In genomic region chr15:72200395-72201237, GRCh38 we compare ENCODE assay signal across 9 cellular contexts. TPM values are rescaled to one million over a fixed set of nuclear protein-coding genes. Genes with fewer than 3 reads are reported as not detected.
A peak's percentile ranks its signal among the peaks of the same experiment; 100 is the strongest.
DNase-seq lines count a peak whose midpoint lies in the region; ATAC-seq and TF ChIP-seq lines count a peak whose summit lies in the region.
"Had no signal": no experiment of that assay in that cellular context is flagged by ENCODE, and none has a peak within 500 bp of the region (broad histone marks: within the 10 kb centered on the region; RNA-seq: fewer than 3 reads in every experiment).

No MANE protein-coding gene starts in this region.

- RAD21 ChIA-PET in HCT116 (lab: Charles Lee; ENCODE audit: low non-redundant PET in 1 of 2, low total read pairs in 2 of 2, uncharacterized antibody in 2 of 2, unreplicated experiment in 2 of 2), result interaction anchor here in 1 of 2 experiments (0.8 kb wide), 1 partner anchor 85 kb away, joined by 6 read pairs; no protein-coding TSS in a partner anchor

- H3K4me1 ChIP-seq in BLaER1 (peaks cover 47% of the 10 kb centered on the region), HCT116 (ENCODE audit: control insufficient read depth in 1 of 2, insufficient read depth in 2 of 2, low read length in 2 of 2) (peaks cover 5 to 32% of the 10 kb centered on the region in 2 experiments; a peak in 3 of 4 replicates), adipocyte (ENCODE audit: control insufficient read depth, insufficient read depth, low read length) (peaks cover 44% of the 10 kb centered on the region), Karpas-422 (ENCODE audit: low read length) (no peaks in the 10 kb centered on the region)
- H3K4me1 ChIP-seq in naive thymus-derived CD4-positive, alpha-beta T cell (ENCODE audit: control insufficient read depth in 2 of 2, insufficient read depth in 2 of 2, low read length in 2 of 2), result no peaks in the 10 kb centered on the region

- peak overlapping the region; percentile 48 for H3K4me2 ChIP-seq in BLaER1
- H3K4me2 ChIP-seq in HCT116 (ENCODE audit: low read length), result no peak overlapping the region
- H3K4me2 ChIP-seq in Karpas-422 (ENCODE audit: low read depth, low read length, poor library complexity, severe bottlenecking), result no peak overlapping the region

- peaks cover 33% of the 10 kb centered on the region for H3K79me2 ChIP-seq in HCT116 (ENCODE audit: insufficient read depth, low read length)
- H3K79me2 ChIP-seq in Karpas-422 (ENCODE audit: low read length), result no peaks in the 10 kb centered on the region

- H4K20me1 ChIP-seq in BLaER1 (peaks cover 90% of the 10 kb centered on the region), HCT116 (ENCODE audit: insufficient read depth) (peaks cover 24% of the 10 kb centered on the region; the same call in 1 of the 2 replicates), Karpas-422 (ENCODE audit: insufficient read depth, low read depth, low read length) (peaks cover 55% of the 10 kb centered on the region)

- peak overlapping the region in 8 of 9 donors; percentile 9 to 87 (median 56) for H3K27ac Mint-ChIP-seq in naive thymus-derived CD4-positive, alpha-beta T cell

- POLR2A ChIA-PET in HCT116 (lab: Charles Lee), result interaction anchor here (1.2 to 1.7 kb wide), 3 partner anchors 27 to 38 kb away, joined by 4 to 7 read pairs (median 4); partner anchors contain the start of gene PKM
- POLR2A ChIA-PET in naive thymus-derived CD4-positive, alpha-beta T cell (lab: Charles Lee), result interaction anchor here (0.8 to 2.4 kb wide), 2 partner anchors 19 to 27 kb away, joined by 3 to 11 read pairs; no protein-coding TSS in a partner anchor

- no peak overlapping the region for H2AFZ ChIP-seq in HCT116 (ENCODE audit: low read depth, low read length, poor library complexity, severe bottlenecking)
- H2AFZ ChIP-seq in Karpas-422 (ENCODE audit: low read length), result no peak overlapping the region

- no peak for TF ChIP-seq RAD21 in HCT116 (IDR thresholded peaks at IDR 0.05; ENCODE audit: low read depth)

- no TSS peak for BruUV-seq in HCT116 (replicated peaks; lab: Mats Ljungman, UMichigan)

- no peak overlapping the region for H3K4me3 Mint-ChIP-seq in naive thymus-derived CD4-positive, alpha-beta T cell

- no peak for DNase-seq in HCT116 (ENCODE audit: low read depth, low spot score)
- DNase-seq in adipocyte (ENCODE audit: low read depth), result no peak
- no peak for DNase-seq in naive thymus-derived CD4-positive, alpha-beta T cell
- no peak for DNase-seq in stimulated activated CD4-positive, alpha-beta T cell treated with anti-CD3 and anti-CD28 coated beads, Interleukin-4, amount 100 ng/mL, for 24 hours
- DNase-seq in NOMO-1 (lab: John Stamatoyannopoulos, UW; ENCODE audit: unreplicated experiment in 2 of 2), result no peak
- DNase-seq in Karpas-422, result no peak

- peaks cover 13 to 20% (median 17%) of the 10 kb centered on the region in 5 donors for H3K27me3 Mint-ChIP-seq in naive thymus-derived CD4-positive, alpha-beta T cell

- peaks cover 79% of the 10 kb centered on the region for H3K36me3 ChIP-seq in BLaER1
- H3K36me3 ChIP-seq in HCT116 (ENCODE audit: control insufficient read depth in 1 of 2, insufficient read depth in 2 of 2, low read length in 2 of 2), result peaks cover 51 to 63% of the 10 kb centered on the region in 2 experiments; a peak in 3 of 4 replicates
- peaks cover 75% of the 10 kb centered on the region for H3K36me3 ChIP-seq in adipocyte (ENCODE audit: control insufficient read depth, insufficient read depth, low read length, severe bottlenecking)
- H3K36me3 ChIP-seq in naive thymus-derived CD4-positive, alpha-beta T cell (ENCODE audit: control insufficient read depth in 2 of 3, insufficient read depth in 3 of 3, low read length in 3 of 3), result peaks cover 6 to 75% (median 23%) of the 10 kb centered on the region in 3 experiments
- peaks cover 68% of the 10 kb centered on the region for H3K36me3 ChIP-seq in Karpas-422 (ENCODE audit: insufficient read depth, low read length)

- H3K9me3 Mint-ChIP-seq in naive thymus-derived CD4-positive, alpha-beta T cell, result no peaks in the 10 kb centered on the region

- peaks cover 4 to 31% (median 8%) of the 10 kb centered on the region in 7 donors for H3K4me1 Mint-ChIP-seq in naive thymus-derived CD4-positive, alpha-beta T cell

- H3K9ac ChIP-seq in BLaER1, result peak overlapping the region; percentile 17; the same call in 1 of the 2 replicates
- H3K9ac ChIP-seq in HCT116 (ENCODE audit: low read length), result no peak overlapping the region
- peak overlapping the region; percentile 19 for H3K9ac ChIP-seq in adipocyte (ENCODE audit: low read length)
- H3K9ac ChIP-seq in Karpas-422 (ENCODE audit: low read length), result no peak overlapping the region

- H3K4me3 ChIP-seq in BLaER1 (no peak overlapping the region), HCT116 (replicated peaks in 1 of 2; ENCODE audit: low read depth in 1 of 2, low read length in 2 of 2) (no peak overlapping the region), adipocyte (ENCODE audit: low read length) (no peak overlapping the region), Karpas-422 (ENCODE audit: low read length) (no peak overlapping the region)
- H3K4me3 ChIP-seq in naive thymus-derived CD4-positive, alpha-beta T cell (ENCODE audit: low read length), result no peak overlapping the region
- H3K4me3 ChIP-seq: skin epidermis had no signal

- H3K9me2 ChIP-seq in HCT116 (ENCODE audit: insufficient read depth) (no peaks in the 10 kb centered on the region), Karpas-422 (replicated peaks; ENCODE audit: insufficient read depth, low read length) (no peaks in the 10 kb centered on the region)

- peaks cover 11 to 40% (median 18%) of the 10 kb centered on the region in 5 donors for H3K36me3 Mint-ChIP-seq in naive thymus-derived CD4-positive, alpha-beta T cell

- H3K27me3 ChIP-seq in BLaER1, result peaks cover 36% of the 10 kb centered on the region
- H3K27me3 ChIP-seq in HCT116 (ENCODE audit: insufficient read depth, low read length), result no peaks in the 10 kb centered on the region
- H3K27me3 ChIP-seq in adipocyte (replicated peaks; ENCODE audit: control insufficient read depth, insufficient read depth, low read length), result no peaks in the 10 kb centered on the region
- H3K27me3 ChIP-seq in naive thymus-derived CD4-positive, alpha-beta T cell (ENCODE audit: control insufficient read depth in 2 of 2, insufficient read depth in 2 of 2, low read length in 2 of 2), result no peaks in the 10 kb centered on the region
- H3K27me3 ChIP-seq in Karpas-422 (ENCODE audit: low read length), result no peaks in the 10 kb centered on the region

- ATAC-seq in HCT116, result no peak
- no peak for ATAC-seq in naive thymus-derived CD4-positive, alpha-beta T cell
- ATAC-seq in GM21528 (IDR thresholded peaks at IDR 0.05; ENCODE audit: low FRiP score, unreplicated experiment), result no peak

- no peaks in the 10 kb centered on the region for H3K9me3 ChIP-seq in BLaER1
- no peaks in the 10 kb centered on the region for H3K9me3 ChIP-seq in HCT116 (ENCODE audit: control insufficient read depth in 1 of 2, insufficient read depth in 1 of 2, low read depth in 1 of 2, low read length in 2 of 2)
- no peaks in the 10 kb centered on the region for H3K9me3 ChIP-seq in adipocyte (ENCODE audit: control insufficient read depth, low read length)
- no peaks in the 10 kb centered on the region for H3K9me3 ChIP-seq in naive thymus-derived CD4-positive, alpha-beta T cell (ENCODE audit: control insufficient read depth in 2 of 3, low read length in 3 of 3)
- no peaks in the 10 kb centered on the region for H3K9me3 ChIP-seq in Karpas-422 (ENCODE audit: low read length)

- peak overlapping the region; percentile 42 for H3K27ac ChIP-seq in BLaER1
- peak overlapping the region; percentile 0 for H3K27ac ChIP-seq in HCT116 (ENCODE audit: low read depth, low read length)
- no peak overlapping the region for H3K27ac ChIP-seq in naive thymus-derived CD4-positive, alpha-beta T cell (ENCODE audit: low read depth, low read length)
- no peak overlapping the region for H3K27ac ChIP-seq in Karpas-422 (ENCODE audit: low read length)

- CTCF ChIA-PET in HCT116 (lab: Charles Lee), result interaction anchor here (0.6 to 1.5 kb wide), 6 partner anchors 26 to 452 kb away, joined by 3 to 7 read pairs (median 4); no protein-coding TSS in a partner anchor
- CTCF ChIA-PET in naive thymus-derived CD4-positive, alpha-beta T cell (lab: Charles Lee), result interaction anchor here (0.7 to 4.2 kb wide), 10 partner anchors 10 to 285 kb away, joined by 3 to 46 read pairs (median 3); no protein-coding TSS in a partner anchor

- no peak for TF ChIP-seq POLR2A in HCT116 (IDR thresholded peaks at IDR 0.05; ENCODE audit: borderline replicate concordance, extremely low read depth, insufficient read depth, insufficient read length)

- intact Hi-C loops in HCT116 (cut with micrococcal nuclease), result no loop called here
- intact Hi-C loops in naive thymus-derived CD4-positive, alpha-beta T cell (cut with micrococcal nuclease), result no loop called here

- no peak for TF ChIP-seq CTCF in HCT116 (IDR thresholded peaks at IDR 0.05 in 2 of 3, conservative IDR thresholded peaks at IDR 0.05 in 1 of 3; ENCODE audit: borderline replicate concordance in 1 of 3, insufficient read depth in 1 of 3, low read depth in 2 of 3, low read length in 2 of 3)

TF ChIP-seq in HCT116, 20 proteins besides CTCF, POLR2A, EP300 and RAD21 (continues in another document):
- TF ChIP-seq ZFX (IDR thresholded peaks at IDR 0.05) (no peak), POLR2AphosphoS5 (IDR thresholded peaks at IDR 0.05; ENCODE audit: low read depth, low read length) (no peak; the same call in 1 of the 2 replicates), YY1 (IDR thresholded peaks at IDR 0.05; ENCODE audit: extremely low read depth, insufficient replicate concordance, low read depth, low read length) (no peak)

RNA-seq across cellular contexts. Expression of gene GRAMD2A, which starts 3.0 kb away (rescaled TPM):
- total RNA-seq in HCT116 (2021; ENCODE audit: unreplicated experiment), result 8.0 TPM
- 2.9 and 3.8 TPM in 2 replicates for polyA plus RNA-seq in HCT116 (2012)
- not detected for total RNA-seq in naive thymus-derived CD4-positive, alpha-beta T cell
- not detected for polyA plus RNA-seq in naive thymus-derived CD4-positive, alpha-beta T cell
- total RNA-seq in Karpas-422 (2014; rRNA removed; shearing (Covaris generic); ENCODE audit: low replicate concordance), result not detected in 2 replicates

RNA-seq across cellular contexts. Expression of gene PKM, which starts 30.4 kb away (rescaled TPM):
- total RNA-seq in HCT116 (2021; ENCODE audit: unreplicated experiment), result 1,664 TPM
- polyA plus RNA-seq in HCT116 (2012), result 2,370 and 2,533 TPM in 2 replicates
- 1,000 to 10,000 TPM in 1 of 5 experiments, 100 to 1,000 TPM in 4; 237 to 1,627 (median 329) TPM for total RNA-seq in naive thymus-derived CD4-positive, alpha-beta T cell
- 100 to 1,000 TPM; 422 to 485 TPM for polyA plus RNA-seq in naive thymus-derived CD4-positive, alpha-beta T cell
- 869 and 996 TPM in 2 replicates for total RNA-seq in Karpas-422 (2014; rRNA removed; shearing (Covaris generic); ENCODE audit: low replicate concordance)

Comparison
In these comparisons a context has a peak if more than half of its experiments do, and no peak if none do; other contexts are left out.
1. H3K27ac ChIP-seq: peak in BLaER1 (single experiment) and HCT116 (single experiment); none in naive thymus-derived CD4-positive, alpha-beta T cell (single experiment) and Karpas-422 (single experiment).
2. H3K9ac ChIP-seq: peak in BLaER1 (single experiment) and adipocyte (single experiment); none in HCT116 (single experiment) and Karpas-422 (single experiment).